ENCODE assay signal across 8 cellular contexts in genomic region chr9:124414612-124415011, GRCh38. TPM values are rescaled to one million over a fixed set of nuclear protein-coding genes. Genes with fewer than 3 reads are reported as not detected.
A peak's percentile ranks its signal among the peaks of the same experiment; 100 is the strongest.
DNase-seq lines count a peak whose midpoint lies in the region; ATAC-seq and TF ChIP-seq lines count a peak whose summit lies in the region.

No MANE protein-coding gene starts in this region.

- H3K9ac ChIP-seq in BLaER1 treated with 17β-estradiol and CSF1 and Interleukin-3, amounts not matched to agents 10 nM and 100 nM = peak overlapping the region; percentile 79 to 93 (median 89)

- WGBS in ectodermal cell, 2 experiments = 16% methylated on average over 13 of the region's 13 CpGs

- no peak for DNase-seq in MG63
- DNase-seq in neural crest cell (ENCODE audit: low read depth, low spot score) = no peak
- DNase-seq in GDM1 (lab: John Stamatoyannopoulos, UW) = no peak
- DNase-seq in NCI-H748 (lab: John Stamatoyannopoulos, UW; ENCODE audit: unreplicated experiment) = no peak
- DNase-seq in amniotic stem cell (lab: John Stamatoyannopoulos, UW) = no peak

- H3K4me1 Mint-ChIP-seq in neural crest cell = peaks cover 28% of the 10 kb centered on the region

- H3K9me3 ChIP-seq in BLaER1 treated with 17β-estradiol and CSF1 and Interleukin-3, amounts not matched to agents 10 nM and 100 nM (replicated peaks in 1 of 11) = peaks cover 0 to 7% (median 6%) of the 10 kb centered on the region in 11 experiments; a peak in 15 of 22 replicates
- H3K9me3 ChIP-seq in MG63 = peaks cover 5% of the 10 kb centered on the region
- H3K9me3 ChIP-seq in ectodermal cell (ENCODE audit: control insufficient read depth, low read length) = no peaks in the 10 kb centered on the region

- no peak for TF ChIP-seq CTCF in neural crest cell (conservative IDR thresholded peaks at IDR 0.05)

- H3K4me3 Mint-ChIP-seq in neural crest cell = peak overlapping the region; percentile 98

- peaks cover 5 to 44% (median 18%) of the 10 kb centered on the region in 11 experiments; a peak in 18 of 22 replicates for H4K20me1 ChIP-seq in BLaER1 treated with 17β-estradiol and CSF1 and Interleukin-3, amounts not matched to agents 10 nM and 100 nM

- peak overlapping the region; percentile 87 to 99 (median 93) for H3K4me2 ChIP-seq in BLaER1 treated with 17β-estradiol and CSF1 and Interleukin-3, amounts not matched to agents 10 nM and 100 nM

- ATAC-seq in HG02938 (IDR thresholded peaks at IDR 0.05; ENCODE audit: unreplicated experiment) = no peak

- peaks cover 22 to 46% (median 30%) of the 10 kb centered on the region in 10 experiments for H3K4me1 ChIP-seq in BLaER1 treated with 17β-estradiol and CSF1 and Interleukin-3, amounts not matched to agents 10 nM and 100 nM
- peaks cover 8% of the 10 kb centered on the region for H3K4me1 ChIP-seq in ectodermal cell (ENCODE audit: control insufficient read depth, insufficient read depth, low read length)

- peaks cover 3% of the 10 kb centered on the region for H3K9me3 Mint-ChIP-seq in neural crest cell

- no peaks in the 10 kb centered on the region for H3K27me3 ChIP-seq in BLaER1 treated with 17β-estradiol and CSF1 and Interleukin-3, amounts not matched to agents 10 nM and 100 nM
- H3K27me3 ChIP-seq in MG63 = no peaks in the 10 kb centered on the region
- no peaks in the 10 kb centered on the region for H3K27me3 ChIP-seq in ectodermal cell (ENCODE audit: control insufficient read depth, insufficient read depth, low read length, poor library complexity, severe bottlenecking)

- H3K36me3 Mint-ChIP-seq in neural crest cell (ENCODE audit: low read depth) = peaks cover 17% of the 10 kb centered on the region

- peaks cover 43 to 50% (median 48%) of the 10 kb centered on the region in 11 experiments for H3K36me3 ChIP-seq in BLaER1 treated with 17β-estradiol and CSF1 and Interleukin-3, amounts not matched to agents 10 nM and 100 nM
- H3K36me3 ChIP-seq in MG63 (peaks cover 52% of the 10 kb centered on the region), ectodermal cell (ENCODE audit: control insufficient read depth, insufficient read depth, low read length) (peaks cover 28% of the 10 kb centered on the region)

- peak overlapping the region; percentile 77 to 98 (median 88) for H3K4me3 ChIP-seq in BLaER1 treated with 17β-estradiol and CSF1 and Interleukin-3, amounts not matched to agents 10 nM and 100 nM
- H3K4me3 ChIP-seq in MG63 (peak overlapping the region; percentile 94), ectodermal cell (ENCODE audit: insufficient read depth, low read depth, low read length) (peak overlapping the region; percentile 67)

- H3K27ac Mint-ChIP-seq in neural crest cell (ENCODE audit: unreplicated experiment) = peak overlapping the region; percentile 99

- peak overlapping the region; percentile 77 to 92 (median 88) for H3K27ac ChIP-seq in BLaER1 treated with 17β-estradiol and CSF1 and Interleukin-3, amounts not matched to agents 10 nM and 100 nM
- H3K27ac ChIP-seq in ectodermal cell (ENCODE audit: insufficient read depth, low read depth, low read length, poor library complexity, severe bottlenecking) = peak overlapping the region; percentile 61

- H3K27me3 Mint-ChIP-seq in neural crest cell (ENCODE audit: low read depth) = peaks cover 2% of the 10 kb centered on the region

RNA-seq across cellular contexts. Expression of gene PSMB7, which starts 0.6 kb away (rescaled TPM):
- 82.8 and 179 TPM in 2 replicates for total RNA-seq in MG63 (2014; rRNA removed; shearing (Covaris generic); ENCODE audit: low replicate concordance)
- 263 TPM for polyA plus RNA-seq in ectodermal cell (2013, experiment 1 of 4)
- 255 TPM for polyA plus RNA-seq in ectodermal cell (2013, experiment 2 of 4)
- polyA plus RNA-seq in ectodermal cell (2013, experiment 3 of 4) = 185 TPM
- 217 TPM for polyA plus RNA-seq in ectodermal cell (2013, experiment 4 of 4)
- 195 and 196 TPM in 2 replicates for total RNA-seq in neural crest cell

RNA-seq across cellular contexts. Expression of gene ADGRD2, which starts 35.6 kb away (rescaled TPM):
- total RNA-seq in MG63 (2014; rRNA removed; shearing (Covaris generic); ENCODE audit: low replicate concordance) = not detected in 2 replicates
- polyA plus RNA-seq in ectodermal cell (2013, experiment 1 of 4) = not detected
- 0.50 TPM for polyA plus RNA-seq in ectodermal cell (2013, experiment 2 of 4)
- 0.48 TPM for polyA plus RNA-seq in ectodermal cell (2013, experiment 3 of 4)
- 0.81 TPM for polyA plus RNA-seq in ectodermal cell (2013, experiment 4 of 4)
- total RNA-seq in neural crest cell = 0.44 TPM in 1 of 2 replicates, not detected in the other
